Comparison of ENCODE assay signal across 17 cellular contexts in the genomic region with DNA sequence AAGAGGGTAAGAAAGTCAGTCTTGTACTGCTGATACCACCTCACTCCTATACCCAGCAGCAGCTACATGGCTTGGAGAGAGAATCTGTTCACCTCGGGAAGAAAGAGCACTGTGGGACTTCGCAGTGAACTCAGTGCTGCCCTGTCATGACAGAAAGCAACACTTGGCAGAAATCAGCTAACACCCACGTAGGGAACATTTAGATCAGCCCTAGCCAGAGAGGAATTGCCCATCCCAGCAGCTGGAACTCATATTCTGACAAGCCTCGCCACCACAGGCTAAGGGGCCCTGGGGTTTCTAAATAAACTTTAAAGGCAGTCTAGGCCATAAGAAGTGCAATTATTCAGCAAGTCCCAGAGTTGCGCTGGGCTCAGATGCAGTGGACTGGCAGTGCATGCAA.
A peak's percentile ranks its signal among the peaks of the same experiment; 100 is the strongest.
DNase-seq lines count a peak whose midpoint lies in the region; ATAC-seq and TF ChIP-seq lines count a peak whose summit lies in the region.
"Had no signal": no experiment of that assay in that cellular context is flagged by ENCODE, and none has a peak within 500 bp of the region (broad histone marks: within the 10 kb centered on the region; RNA-seq: fewer than 3 reads in every experiment).

No MANE protein-coding gene starts in this region.

- intact Hi-C loops in left cardiac atrium (cut with DNase I) = no loop called here

- DNase-seq in cardiac muscle cell (ENCODE audit: low read depth in 1 of 2, low spot score in 1 of 2) = peak in 1 of 2 donors; percentile 52
- no peak for DNase-seq in left cardiac atrium
- DNase-seq in fibroblast of lung (ENCODE audit: low read depth in 2 of 2) = peak; percentile 1 to 57
- DNase-seq in lung (ENCODE audit: low spot score) = no peak
- no peak for DNase-seq in iPS-NIHi7 (ENCODE audit: extremely low spot score)
- no peak for DNase-seq in DMS79 (lab: John Stamatoyannopoulos, UW)
- DNase-seq: CD8-positive, alpha-beta T cell; COR-L47; DMS153; DND-41; GDM1; GOT3 had no signal

- H3K27me3 ChIP-seq in cardiac muscle cell (no peaks in the 10 kb centered on the region), fibroblast of lung (ENCODE audit: control insufficient read depth, insufficient read depth, low read length) (no peaks in the 10 kb centered on the region), lung (ENCODE audit: control insufficient read depth, insufficient read depth) (no peaks in the 10 kb centered on the region)

- H3K4me3 ChIP-seq in cardiac muscle cell (no peak overlapping the region), fibroblast of lung (replicated peaks in 1 of 4; ENCODE audit: control extremely low read depth in 1 of 4, insufficient read depth in 1 of 4, low read depth in 3 of 4, low read length in 4 of 4) (no peak overlapping the region), lung (no peak overlapping the region)

- no peak overlapping the region for H2AFZ ChIP-seq in fibroblast of lung (ENCODE audit: low read length)

- WGBS in lung, 2 donors = 48 to 67% methylated on average over 5 of the region's 5 CpGs

- no peak for ATAC-seq in left cardiac atrium
- ATAC-seq in lung (ENCODE audit: insufficient read depth, low FRiP score) = peak; percentile 56
- ATAC-seq in GM21360 (IDR thresholded peaks at IDR 0.05; ENCODE audit: unreplicated experiment) = no peak
- ATAC-seq in HG02642 (IDR thresholded peaks at IDR 0.05; ENCODE audit: poor library complexity, unreplicated experiment) = no peak
- ATAC-seq: CD8-positive, alpha-beta T cell; HCT116; HepG2 had no signal

- peak overlapping the region; percentile 58 for H3K27ac ChIP-seq in cardiac muscle cell
- no peak overlapping the region for H3K27ac ChIP-seq in fibroblast of lung (ENCODE audit: insufficient read depth, low read length)
- no peak overlapping the region for H3K27ac ChIP-seq in lung (ENCODE audit: low read depth in 1 of 2, low read length in 1 of 2)
- H3K27ac ChIP-seq: 22Rv1 had no signal

- H4K20me1 ChIP-seq in fibroblast of lung (ENCODE audit: control insufficient read depth, extremely low read depth, insufficient read depth, low read length) = no peaks in the 10 kb centered on the region

- H3K4me1 ChIP-seq in cardiac muscle cell (ENCODE audit: low read depth) (peaks cover 8% of the 10 kb centered on the region), fibroblast of lung (ENCODE audit: control insufficient read depth, extremely low read depth, insufficient read depth, low read length) (no peaks in the 10 kb centered on the region), lung (ENCODE audit: control insufficient read depth in 2 of 2, insufficient read depth in 2 of 2, low read length in 2 of 2) (no peaks in the 10 kb centered on the region)

- no peaks in the 10 kb centered on the region for H3K9me3 ChIP-seq in cardiac muscle cell (ENCODE audit: low read depth)
- no peaks in the 10 kb centered on the region for H3K9me3 ChIP-seq in fibroblast of lung (ENCODE audit: control insufficient read depth, insufficient read depth, low read depth, low read length)
- H3K9me3 ChIP-seq in lung (ENCODE audit: control insufficient read depth in 2 of 2, insufficient read depth in 1 of 2, low read length in 1 of 2) = peaks cover 0 to 2% of the 10 kb centered on the region in 2 donors

- no peak overlapping the region for H3K9ac ChIP-seq in fibroblast of lung (ENCODE audit: insufficient read depth, low read length)

- no peak for TF ChIP-seq CTCF in cardiac muscle cell (IDR thresholded peaks at IDR 0.05; ENCODE audit: low read depth, low read length)
- TF ChIP-seq CTCF in fibroblast of lung (conservative IDR thresholded peaks at IDR 0.05 in 1 of 2, IDR thresholded peaks at IDR 0.05 in 1 of 2; ENCODE audit: low read depth in 1 of 2, low read length in 2 of 2) = no peak
- TF ChIP-seq CTCF in lung (IDR thresholded peaks at IDR 0.05; ENCODE audit: control extremely low read depth, extremely low read depth) = no peak

- H3K4me2 ChIP-seq in fibroblast of lung (ENCODE audit: extremely low read depth, insufficient read depth, low read length) = no peak overlapping the region

- no peaks in the 10 kb centered on the region for H3K36me3 ChIP-seq in cardiac muscle cell
- H3K36me3 ChIP-seq in fibroblast of lung (ENCODE audit: control insufficient read depth, insufficient read depth, low read length) = no peaks in the 10 kb centered on the region
- H3K36me3 ChIP-seq in lung (ENCODE audit: control insufficient read depth in 2 of 2, insufficient read depth in 2 of 2, low read length in 2 of 2) = no peaks in the 10 kb centered on the region

- no peaks in the 10 kb centered on the region for H3K79me2 ChIP-seq in fibroblast of lung (ENCODE audit: control insufficient read depth, insufficient read depth, low read length)

Comparison
In these comparisons a context has a peak if more than half of its experiments do, and no peak if none do; other contexts are left out.
1. DNase-seq: peak in fibroblast of lung (2 of 2); none in left cardiac atrium (single experiment), lung (single experiment), iPS-NIHi7 (single experiment) and DMS79 (single experiment).